In genomic region chr1:3356827-3357457, GRCh38 we compare ENCODE assay signal across 25 cellular contexts.
DNase-seq lines count a peak whose midpoint lies in the region; ATAC-seq, FAIRE-seq and TF ChIP-seq lines count a peak whose summit lies in the region.
"Had no signal": no experiment of that assay in that cellular context is flagged by ENCODE, and none has a peak within 500 bp of the region (broad histone marks: within the 10 kb centered on the region; RNA-seq: fewer than 3 reads in every experiment).

No MANE protein-coding gene starts in this region.

- H2BK15ac ChIP-seq in neuronal stem cell (ENCODE audit: low read length) = peak overlapping the region; percentile 87

- peak overlapping the region; percentile 61 for H2BK12ac ChIP-seq in neuronal stem cell (ENCODE audit: low read length)

- H4K20me1 ChIP-seq in HepG2 (ENCODE audit: insufficient read depth, low read length) (no peaks in the 10 kb centered on the region), SK-N-SH (ENCODE audit: insufficient read depth) (no peaks in the 10 kb centered on the region)

- H3K36me3 ChIP-seq in HepG2 (replicated peaks in 1 of 2; ENCODE audit: control insufficient read depth in 1 of 2, insufficient read depth in 2 of 2, low read length in 2 of 2) (no peaks in the 10 kb centered on the region), right lobe of liver (no peaks in the 10 kb centered on the region), neuronal stem cell (replicated peaks in 1 of 2; ENCODE audit: control insufficient read depth in 2 of 2, insufficient read depth in 2 of 2, low read length in 2 of 2) (no peaks in the 10 kb centered on the region), SK-N-SH (replicated peaks in 1 of 2; ENCODE audit: control insufficient read depth in 1 of 2, insufficient read depth in 2 of 2, low read length in 1 of 2) (no peaks in the 10 kb centered on the region)

- TF ChIP-seq RAD21 in HepG2 (CRISPR knock-in tag; IDR thresholded peaks at IDR 0.05) = no peak; the same call in 1 of the 2 replicates
- no peak for TF ChIP-seq RAD21 in SK-N-SH (IDR thresholded peaks at IDR 0.05; ENCODE audit: low read length)

- H3K14ac ChIP-seq in neuronal stem cell (ENCODE audit: low read length) = peak overlapping the region; percentile 47

- FAIRE-seq in HepG2 (lab: Jason Lieb, UNC) = no peak
- FAIRE-seq: GM12892, GM18507 had no signal

- H3K4me2 ChIP-seq in HepG2 (ENCODE audit: low read depth, low read length) = peak overlapping the region; percentile 68
- H3K4me2 ChIP-seq in neuronal stem cell (ENCODE audit: insufficient read depth, low read length, poor library complexity, severe bottlenecking) = no peak overlapping the region
- no peak overlapping the region for H3K4me2 ChIP-seq in SK-N-SH

- H2BK120ac ChIP-seq in neuronal stem cell (ENCODE audit: low read depth, low read length) = no peak overlapping the region

- H3K79me1 ChIP-seq in neuronal stem cell (ENCODE audit: low read depth, low read length) = peaks cover 3% of the 10 kb centered on the region

- peaks cover 0 to 2% of the 10 kb centered on the region in 2 experiments; a peak in 1 of 5 replicates for H3K27me3 ChIP-seq in HepG2 (ENCODE audit: control insufficient read depth in 1 of 2, insufficient read depth in 2 of 2, low read length in 2 of 2)
- H3K27me3 ChIP-seq in right lobe of liver = no peaks in the 10 kb centered on the region
- peaks cover 0 to 85% (median 0%) of the 10 kb centered on the region in 3 experiments for H3K27me3 ChIP-seq in neuronal stem cell (ENCODE audit: control insufficient read depth in 3 of 3, insufficient read depth in 3 of 3, low read depth in 1 of 3, low read length in 3 of 3)
- H3K27me3 ChIP-seq in SK-N-SH (ENCODE audit: insufficient read depth) = peaks cover 9% of the 10 kb centered on the region

- peak overlapping the region; percentile 67 for H3K23ac ChIP-seq in neuronal stem cell (ENCODE audit: low read depth, low read length, poor library complexity)

- H2AFZ ChIP-seq in HepG2 (ENCODE audit: low read length) (no peak overlapping the region), neuronal stem cell (ENCODE audit: low read length) (no peak overlapping the region), SK-N-SH (ENCODE audit: low read depth) (no peak overlapping the region)

- H3K9me3 ChIP-seq in HepG2 (ENCODE audit: low read length) = no peaks in the 10 kb centered on the region
- H3K9me3 ChIP-seq in right lobe of liver = no peaks in the 10 kb centered on the region
- no peaks in the 10 kb centered on the region for H3K9me3 ChIP-seq in neuronal stem cell (replicated peaks in 1 of 2; ENCODE audit: control insufficient read depth in 2 of 2, insufficient read depth in 1 of 2, low read depth in 1 of 2, low read length in 2 of 2)
- H3K9me3 ChIP-seq in SK-N-SH = no peaks in the 10 kb centered on the region

- no TSS peak for BruUV-seq in HepG2 (replicated peaks; lab: Mats Ljungman, UMichigan)

- no peak overlapping the region for H4K91ac ChIP-seq in neuronal stem cell (ENCODE audit: low read depth, low read length, poor library complexity)

- H3K4me1 ChIP-seq in HepG2 (ENCODE audit: insufficient read depth, low read length) = peaks cover 70% of the 10 kb centered on the region
- H3K4me1 ChIP-seq in right lobe of liver = no peaks in the 10 kb centered on the region
- H3K4me1 ChIP-seq in neuronal stem cell (ENCODE audit: control insufficient read depth in 2 of 2, insufficient read depth in 1 of 2, low read depth in 1 of 2, low read length in 2 of 2) = peaks cover 7 to 36% of the 10 kb centered on the region in 2 donors
- H3K4me1 ChIP-seq in SK-N-SH (ENCODE audit: control insufficient read depth in 1 of 2, insufficient read depth in 2 of 2, low read depth in 1 of 2, low read length in 1 of 2) = no peaks in the 10 kb centered on the region

- ATAC-seq in HepG2 (peak; percentile 69), right lobe of liver (no peak), HG03521 (IDR thresholded peaks at IDR 0.05; ENCODE audit: unreplicated experiment) (no peak)
- ATAC-seq: SK-N-SH treated with all-trans-retinoic acid at 6 μM for 48 hours had no signal

- no peak overlapping the region for H3K4ac ChIP-seq in neuronal stem cell (ENCODE audit: low read length)

- H3K4me3 ChIP-seq in HepG2 (replicated peaks in 1 of 3; ENCODE audit: insufficient read depth in 1 of 3, low read depth in 2 of 3, low read length in 3 of 3) (peak overlapping the region in 1 of 3 experiments; percentile 29; a peak in 1 of 6 replicates), right lobe of liver (no peak overlapping the region), coronary artery (peak overlapping the region; percentile 59), neuronal stem cell (ENCODE audit: low read length in 2 of 2) (no peak overlapping the region), SK-N-SH (ENCODE audit: low read depth in 2 of 2, low read length in 1 of 2) (no peak overlapping the region)

- H4K8ac ChIP-seq in neuronal stem cell (ENCODE audit: low read depth, low read length) = no peak overlapping the region

- peak overlapping the region; percentile 97 for H2AK5ac ChIP-seq in neuronal stem cell (ENCODE audit: low read depth, low read length)

- H3F3A ChIP-seq in SK-N-SH (replicated peaks; ENCODE audit: insufficient read depth) = no peaks in the 10 kb centered on the region

- H3K9ac ChIP-seq in HepG2 (ENCODE audit: insufficient read depth, low read depth, low read length) = peak overlapping the region; percentile 37
- no peak overlapping the region for H3K9ac ChIP-seq in neuronal stem cell (ENCODE audit: low read depth, low read length, poor library complexity)
- H3K9ac ChIP-seq in SK-N-SH = no peak overlapping the region

- no peak for TF ChIP-seq POLR2A in HepG2 (IDR thresholded peaks at IDR 0.05; ENCODE audit: insufficient read depth in 1 of 2, low read depth in 2 of 2, low read length in 2 of 2)
- no peak for TF ChIP-seq POLR2A in right lobe of liver (IDR thresholded peaks at IDR 0.05)

- CTCF ChIA-PET in HepG2 (lab: Yijun Ruan, JAX; ENCODE audit: low intra/inter-chr PET ratio, low total read pairs) = no interaction called here
- CTCF ChIA-PET in SK-N-SH (lab: Yijun Ruan, JAX) = interaction anchor here (0.8 kb wide), 1 partner anchor 68 kb away, joined by 3 read pairs; no protein-coding TSS in a partner anchor

- 63% methylated on average over 6 of the region's 21 CpGs for WGBS in HepG2 (ENCODE audit: low lambda C conversion rate)
- WGBS in right lobe of liver (ENCODE audit: insufficient coverage, low coverage, low lambda C conversion rate, missing lambda C conversion rate) = 40% methylated on average over 1 of the region's 21 CpGs
- WGBS in neuronal stem cell (ENCODE audit: extremely low coverage in 2 of 2, insufficient read length in 2 of 2, insufficient replicate concordance in 1 of 2), 2 donors = no CpG with 5 or more reads among the region's 21 CpGs
- 33% methylated on average over 5 of the region's 21 CpGs for WGBS in SK-N-SH (ENCODE audit: low lambda C conversion rate)

- TF ChIP-seq EP300 in HepG2 (IDR thresholded peaks at IDR 0.05; ENCODE audit: low read depth in 2 of 2, low read length in 2 of 2) (no peak), HepG2 (CRISPR knock-in tag; IDR thresholded peaks at IDR 0.05; ENCODE audit: borderline replicate concordance) (no peak), SK-N-SH (IDR thresholded peaks at IDR 0.05; ENCODE audit: borderline replicate concordance in 1 of 2, low read depth in 1 of 2, low read length in 1 of 2) (no peak)

- peak; percentile 48 for TF ChIP-seq CTCF in HepG2 (CRISPR knock-in tag; IDR thresholded peaks at IDR 0.05)
- no peak for TF ChIP-seq CTCF in right lobe of liver (IDR thresholded peaks at IDR 0.05)
- TF ChIP-seq CTCF in coronary artery (IDR thresholded peaks at IDR 0.05) = no peak
- TF ChIP-seq CTCF in SK-N-SH (IDR thresholded peaks at IDR 0.05) = no peak

- POLR2A ChIA-PET in HepG2 (lab: Yijun Ruan, JAX) (interaction anchor here (0.7 to 3.1 kb wide), 4 partner anchors 9 to 36 kb away, joined by 3 to 15 read pairs (median 5); no protein-coding TSS in a partner anchor), SK-N-SH (lab: Yijun Ruan, JAX) (no interaction called here)

- no peaks in the 10 kb centered on the region for H3K79me2 ChIP-seq in HepG2 (ENCODE audit: insufficient read depth, low read length)
- no peaks in the 10 kb centered on the region for H3K79me2 ChIP-seq in SK-N-SH (ENCODE audit: insufficient read depth)

- in situ Hi-C loops in HepG2 (cut with HindIII; ENCODE audit: extremely low pct_ligation_motif_present, low pct_unique_long_range_greater_than_20kb) = no loop called here

- H2BK5ac ChIP-seq in neuronal stem cell (ENCODE audit: low read length) = no peak overlapping the region

- intact Hi-C loops in HepG2 (cut with micrococcal nuclease; ENCODE audit: unreplicated experiment) (no loop called here), right lobe of liver (cut with DNase I) (no loop called here)

- H3K27ac ChIP-seq in HepG2 (ENCODE audit: extremely low read length, insufficient read depth, low read length) = peak overlapping the region; percentile 51
- no peak overlapping the region for H3K27ac ChIP-seq in right lobe of liver
- peak overlapping the region; percentile 94 to 97 for H3K27ac ChIP-seq in coronary artery
- H3K27ac ChIP-seq in neuronal stem cell (replicated peaks; ENCODE audit: low read length) = no peak overlapping the region
- no peak overlapping the region for H3K27ac ChIP-seq in SK-N-SH (ENCODE audit: low read depth in 2 of 2, low read length in 1 of 2)
- H3K27ac ChIP-seq: HL-60 had no signal

- DNase-seq in HepG2 (ENCODE audit: low spot score) (peak; percentile 29), right lobe of liver (no peak), coronary artery (ENCODE audit: low spot score) (no peak), neuronal stem cell (ENCODE audit: low spot score) (no peak), SK-N-SH (no peak), dermis blood vessel endothelial cell (no peak), SIG-M5 treated with dmso at 0.1 percent for 504 hours (lab: John Stamatoyannopoulos, UW; ENCODE audit: unreplicated experiment) (no peak)
- DNase-seq: 8988T; CD4-positive, CD25-positive, alpha-beta regulatory T cell; COR-L47; DMS153; EL; HFFc6; MM.1S; NCI-H1105 treated with DMSO at 0.1 percent for 48 hours; NCI-H1694 treated with DMSO at 0.1 percent for 48 hours; NCI-H510A; NCI-H774; OCI-M1; SHP77 had no signal

- H3K9me2 ChIP-seq in SK-N-SH = no peaks in the 10 kb centered on the region

- H3K18ac ChIP-seq in neuronal stem cell (ENCODE audit: low read length) = peak overlapping the region; percentile 86

TF ChIP-seq in SK-N-SH, 30 proteins besides CTCF, POLR2A, EP300 and RAD21:
- TF ChIP-seq MAX (IDR thresholded peaks at IDR 0.05; ENCODE audit: low read depth) (no peak), CHD2 (IDR thresholded peaks at IDR 0.05; ENCODE audit: low read length, partially characterized antibody) (no peak), TEAD4 (IDR thresholded peaks at IDR 0.05; ENCODE audit: borderline replicate concordance, insufficient read depth) (no peak), ELF1 (IDR thresholded peaks at IDR 0.05) (no peak), SMC3 (IDR thresholded peaks at IDR 0.05; ENCODE audit: low read depth, low read length) (no peak), MEF2A (IDR thresholded peaks at IDR 0.05; ENCODE audit: borderline replicate concordance, low read depth) (no peak), NRF1 (IDR thresholded peaks at IDR 0.05; ENCODE audit: low read depth, low read length) (no peak)
TF ChIP-seq in SK-N-SH: peak in this region for 0.

Comparison
In these comparisons a context has a peak if more than half of its experiments do, and no peak if none do; other contexts are left out.
1. H3K27ac ChIP-seq: peak in HepG2 (single experiment) and coronary artery (2 of 2); none in right lobe of liver (0 of 3), neuronal stem cell (single experiment) and SK-N-SH (0 of 2).
2. Of the 25 proteins assayed by ChIP-seq in both HepG2 and SK-N-SH: peak only in HepG2: CTCF; only in SK-N-SH: none; in both: none; in neither: 24.